ENCODE assay signal across 16 cellular contexts in the genomic region with DNA sequence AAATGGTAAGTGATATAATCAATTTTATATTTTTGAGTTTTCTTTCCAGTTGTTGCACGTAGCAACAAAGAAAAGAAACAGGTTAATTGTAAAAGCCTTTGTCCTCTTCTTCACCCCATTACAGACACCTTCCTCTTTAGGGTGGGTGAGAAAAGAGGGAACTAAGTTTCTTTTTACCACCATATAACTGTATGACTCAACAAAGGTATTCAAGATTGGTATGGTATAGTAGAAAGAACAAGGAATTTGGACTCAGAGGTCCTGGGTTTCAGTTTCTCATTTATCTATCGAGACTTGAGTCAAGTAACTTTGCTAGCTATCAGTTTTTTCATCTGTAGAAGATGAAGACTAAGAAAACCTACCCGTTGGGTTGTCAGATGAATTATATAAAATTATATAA. TPM values are rescaled to one million over a fixed set of nuclear protein-coding genes. Genes with fewer than 3 reads are reported as not detected.
DNase-seq lines count a peak whose midpoint lies in the region; ATAC-seq and TF ChIP-seq lines count a peak whose summit lies in the region.
"Had no signal": no experiment of that assay in that cellular context is flagged by ENCODE, and none has a peak within 500 bp of the region (broad histone marks: within the 10 kb centered on the region; RNA-seq: fewer than 3 reads in every experiment).

No MANE protein-coding gene starts in this region.

- intact Hi-C loops in Right ventricle myocardium inferior (cut with DNase I) (no loop called here), spleen (cut with DNase I; ENCODE audit: low total_unique reads) (no loop called here)

- 69 to 85% (median 75%) methylated on average over 3 of the region's 3 CpGs for WGBS in spleen, 5 donors

- ATAC-seq in GM18505 (IDR thresholded peaks at IDR 0.05; ENCODE audit: unreplicated experiment) = peak; percentile 83
- peak; percentile 74 for ATAC-seq in GM19463 (IDR thresholded peaks at IDR 0.05; ENCODE audit: unreplicated experiment)
- ATAC-seq in HG02981 (IDR thresholded peaks at IDR 0.05; ENCODE audit: unreplicated experiment) = peak; percentile 81
- no peak for ATAC-seq in Right ventricle myocardium inferior
- ATAC-seq: gastrocnemius medialis, left ventricle myocardium superior had no signal

- no peak for TF ChIP-seq CTCF in spleen (IDR thresholded peaks at IDR 0.05 in 8 of 11, conservative IDR thresholded peaks at IDR 0.05 in 3 of 11)

- DNase-seq in NOMO-1 (lab: John Stamatoyannopoulos, UW; ENCODE audit: unreplicated experiment in 2 of 2) (peak; percentile 51 to 89), Right ventricle myocardium inferior (ENCODE audit: missing footprints) (no peak), medulla oblongata (ENCODE audit: extremely low spot score) (no peak), GM03348 (ENCODE audit: low spot score) (no peak), spleen (no peak)
- DNase-seq: activated effector memory CD4-positive, alpha-beta T cell treated with anti-CD3 and anti-CD28 coated beads, Interleukin-2, amount 50 U/mL, for 16 hours; CD4-positive, alpha-beta T cell; gastrocnemius medialis; left ventricle myocardium superior; NCI-H1105; occipital lobe had no signal

- no peaks in the 10 kb centered on the region for H3K9me3 ChIP-seq in spleen
- H3K9me3 ChIP-seq: gastrocnemius medialis had no signal

- TF ChIP-seq POLR2A in GM18505 (IDR thresholded peaks at IDR 0.05; ENCODE audit: borderline replicate concordance, extremely low read depth, insufficient read depth, insufficient read length) (no peak), spleen (IDR thresholded peaks at IDR 0.05) (no peak)

- peaks cover 0 to 6% (median 5%) of the 10 kb centered on the region in 6 donors for H3K4me1 ChIP-seq in spleen
- H3K4me1 ChIP-seq: gastrocnemius medialis had no signal

- H3K36me3 ChIP-seq in spleen = no peaks in the 10 kb centered on the region
- H3K36me3 ChIP-seq: gastrocnemius medialis had no signal

- no peak overlapping the region for H3K27ac ChIP-seq in spleen
- H3K27ac ChIP-seq: gastrocnemius medialis had no signal

- no peak overlapping the region for H3K4me3 ChIP-seq in spleen
- H3K4me3 ChIP-seq: gastrocnemius medialis had no signal

- H3K27me3 ChIP-seq in spleen (replicated peaks in 1 of 7) = no peaks in the 10 kb centered on the region

RNA-seq across cellular contexts. Expression of a gene that starts 5.6 kb away (rescaled TPM):
- 12.9 TPM for total RNA-seq in Right ventricle myocardium inferior
- total RNA-seq in spleen = 10 to 100 TPM; 40.4 to 58.9 (median 42.5) TPM
- polyA plus RNA-seq in spleen = 10 to 100 TPM in 2 of 3 donors, 1 to 10 TPM in 1; 9.6 to 15.3 (median 11.9) TPM

RNA-seq across cellular contexts. Expression of a gene that starts 42.6 kb away (rescaled TPM):
- total RNA-seq in Right ventricle myocardium inferior (0.62 TPM), spleen (not detected)
- under 1 TPM in 1 of 3 donors, not detected in 2; 0.04 TPM for polyA plus RNA-seq in spleen
- total RNA-seq: CD4-positive, alpha-beta T cell; chondrocyte; gastrocnemius medialis; left ventricle myocardium superior; OCI-LY7 had no signal

Comparison
In these comparisons a context has a peak if more than half of its experiments do, and no peak if none do; other contexts are left out.
1. DNase-seq: peak in NOMO-1 (2 of 2); none in Right ventricle myocardium inferior (single experiment), medulla oblongata (single experiment), GM03348 (single experiment) and spleen (single experiment).